1 cellular context compared by ENCODE assay signal in genomic region chr6:43393133-43393532, GRCh38.
A peak's percentile ranks its signal among the peaks of the same experiment; 100 is the strongest.
TF ChIP-seq lines count a peak whose summit lies in the region.

No MANE protein-coding gene starts in this region.

TF ChIP-seq in GM12878, 131 proteins besides CTCF, POLR2A, EP300 and RAD21:
- TF ChIP-seq IRF3 (IDR thresholded peaks at IDR 0.05): peak; percentile 9; the same call in 1 of the 2 replicates
TF ChIP-seq in GM12878: peak in this region for 1; not testable (repeated sequence) for 130.
